23 cellular contexts compared by ENCODE assay signal in the genomic region with DNA sequence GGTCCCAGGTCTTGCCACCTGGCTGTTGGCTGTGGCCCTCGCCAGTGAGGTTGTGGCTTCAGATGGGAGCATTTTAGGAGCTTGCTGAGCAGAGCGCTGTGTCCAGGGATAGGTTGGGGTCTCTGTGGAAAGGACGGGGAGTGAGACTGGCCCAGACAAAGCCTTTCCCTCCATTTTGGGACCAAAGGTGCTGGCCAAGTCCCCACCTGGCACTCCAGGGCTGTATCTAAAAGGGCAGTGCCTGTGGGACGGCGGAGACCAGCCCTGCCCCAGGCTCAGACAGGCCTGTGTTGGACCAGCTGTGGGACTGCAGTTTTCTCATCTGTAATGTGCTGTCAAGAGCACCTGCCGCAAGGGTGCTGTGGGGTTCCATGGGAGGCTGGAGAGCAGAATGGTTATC.
"Had no signal": no experiment of that assay in that cellular context is flagged by ENCODE, and none has a peak within 500 bp of the region (broad histone marks: within the 10 kb centered on the region; RNA-seq: fewer than 3 reads in every experiment).

No MANE protein-coding gene starts in this region.

- H3K9ac ChIP-seq: KMS-11 had no signal

- H3K27ac Mint-ChIP-seq: activated CD8-positive, alpha-beta T cell treated with anti-CD3 and anti-CD28 coated beads, Interleukin-2, amount 10 ng/mL, durations not matched to agents 7 days and 5 days; activated naive CD8-positive, alpha-beta T cell treated with anti-CD3 and anti-CD28 coated beads, Interleukin-2, amount 10 ng/mL, durations not matched to agents 7 days and 5 days had no signal

- H3K4me1 ChIP-seq: adrenal gland had no signal

- H3K4me2 ChIP-seq: KMS-11 had no signal

- H3K4me3 ChIP-seq: adrenal gland, MG63, SK-N-MC had no signal

- DNase-seq: activated CD4-positive, alpha-beta T cell treated with anti-CD3 and anti-CD28 coated beads for 4 hours; activated CD4-positive, alpha-beta T cell treated with anti-CD3 and anti-CD28 coated beads, Interleukin-2, amount 50 U/mL, for 4 hours; activated CD8-positive, alpha-beta memory T cell treated with anti-CD3 and anti-CD28 coated beads, Interleukin-2, amount 50 U/mL, for 48 hours; activated naive CD4-positive, alpha-beta T cell treated with anti-CD3 and anti-CD28 coated beads, Interleukin-2, amount 50 U/mL, for 16 hours; activated naive CD8-positive, alpha-beta T cell treated with anti-CD3 and anti-CD28 coated beads, Interleukin-2, amount 10 ng/mL, durations not matched to agents 7 days and 5 days; activated T-cell treated with anti-CD3 and anti-CD28 coated beads, Interleukin-2, amount 50 U/mL, for 1 hour; cerebellar nuclear complex; MG63; MV-4-11; NCI-H1092 treated with DMSO at 0.1 percent for 48 hours; NCI-H1417 treated with DMSO at 0.1 percent for 48 hours; NCI-H2029 treated with DMSO at 0.1 percent for 48 hours; NCI-H345; NCI-H510A; NCI-H526 treated with DMSO at 0.1 percent for 48 hours; NK-92 treated with Interleukin-12 subunit alpha and Interleukin-12 subunit beta, amount 100 ng/mL, for 24 hours; T-helper 1 cell had no signal

- H3K36me3 Mint-ChIP-seq: activated naive CD8-positive, alpha-beta T cell treated with anti-CD3 and anti-CD28 coated beads, Interleukin-2, amount 10 ng/mL, durations not matched to agents 7 days and 5 days had no signal

- H3K9me3 Mint-ChIP-seq: activated naive CD8-positive, alpha-beta T cell treated with anti-CD3 and anti-CD28 coated beads, Interleukin-2, amount 10 ng/mL, durations not matched to agents 7 days and 5 days had no signal

- H3K27ac ChIP-seq: adrenal gland, KMS-11, SK-N-MC, VCaP had no signal

- H3K27me3 ChIP-seq: adrenal gland, MG63 had no signal

- H3K36me3 ChIP-seq: adrenal gland, MG63 had no signal

- ATAC-seq: activated CD8-positive, alpha-beta T cell treated with anti-CD3 and anti-CD28 coated beads, Interleukin-2, amount 10 ng/mL, durations not matched to agents 7 days and 5 days; PC-3 had no signal

- H3K4me3 Mint-ChIP-seq: activated CD8-positive, alpha-beta T cell treated with anti-CD3 and anti-CD28 coated beads, Interleukin-2, amount 10 ng/mL, durations not matched to agents 7 days and 5 days; activated naive CD8-positive, alpha-beta T cell treated with anti-CD3 and anti-CD28 coated beads, Interleukin-2, amount 10 ng/mL, durations not matched to agents 7 days and 5 days had no signal

- H3K9me3 ChIP-seq: adrenal gland, MG63 had no signal
